Comparison of ENCODE assay signal across 2 cellular contexts in the genomic region with DNA sequence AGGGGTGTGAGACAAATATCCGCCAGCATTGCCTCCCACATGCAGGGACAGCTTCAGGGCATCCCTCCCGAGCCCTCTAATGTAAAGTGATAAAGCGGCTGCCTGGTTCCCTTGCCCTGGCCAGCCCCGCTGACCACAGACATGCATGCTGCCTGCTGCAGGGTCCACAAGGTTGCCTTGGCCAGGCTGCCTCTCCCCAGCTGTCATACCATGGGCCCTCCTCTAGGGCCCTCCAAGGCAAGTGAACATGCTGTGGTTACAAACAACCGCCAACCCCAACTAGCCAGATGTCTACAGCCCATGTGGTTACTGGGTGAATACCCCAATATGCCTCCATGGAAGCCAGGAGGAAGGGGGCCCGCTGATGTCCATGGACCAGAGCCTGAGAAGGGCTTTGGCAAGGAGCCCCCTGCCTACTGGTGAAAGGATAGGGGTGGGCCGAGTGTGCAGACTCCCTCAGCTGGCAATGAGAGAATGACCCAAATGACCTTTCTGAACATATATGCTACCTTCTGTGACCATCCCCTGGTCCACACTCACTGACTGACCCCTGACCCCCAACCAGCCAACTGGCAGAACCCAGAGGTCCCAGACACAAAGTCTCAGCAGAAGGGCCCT.
TF ChIP-seq lines count a peak whose summit lies in the region.

No MANE protein-coding gene starts in this region.

TF ChIP-seq in SK-N-SH, 30 proteins besides CTCF, POLR2A, EP300 and RAD21 (continued from another document):
- TF ChIP-seq, protein P1, sequence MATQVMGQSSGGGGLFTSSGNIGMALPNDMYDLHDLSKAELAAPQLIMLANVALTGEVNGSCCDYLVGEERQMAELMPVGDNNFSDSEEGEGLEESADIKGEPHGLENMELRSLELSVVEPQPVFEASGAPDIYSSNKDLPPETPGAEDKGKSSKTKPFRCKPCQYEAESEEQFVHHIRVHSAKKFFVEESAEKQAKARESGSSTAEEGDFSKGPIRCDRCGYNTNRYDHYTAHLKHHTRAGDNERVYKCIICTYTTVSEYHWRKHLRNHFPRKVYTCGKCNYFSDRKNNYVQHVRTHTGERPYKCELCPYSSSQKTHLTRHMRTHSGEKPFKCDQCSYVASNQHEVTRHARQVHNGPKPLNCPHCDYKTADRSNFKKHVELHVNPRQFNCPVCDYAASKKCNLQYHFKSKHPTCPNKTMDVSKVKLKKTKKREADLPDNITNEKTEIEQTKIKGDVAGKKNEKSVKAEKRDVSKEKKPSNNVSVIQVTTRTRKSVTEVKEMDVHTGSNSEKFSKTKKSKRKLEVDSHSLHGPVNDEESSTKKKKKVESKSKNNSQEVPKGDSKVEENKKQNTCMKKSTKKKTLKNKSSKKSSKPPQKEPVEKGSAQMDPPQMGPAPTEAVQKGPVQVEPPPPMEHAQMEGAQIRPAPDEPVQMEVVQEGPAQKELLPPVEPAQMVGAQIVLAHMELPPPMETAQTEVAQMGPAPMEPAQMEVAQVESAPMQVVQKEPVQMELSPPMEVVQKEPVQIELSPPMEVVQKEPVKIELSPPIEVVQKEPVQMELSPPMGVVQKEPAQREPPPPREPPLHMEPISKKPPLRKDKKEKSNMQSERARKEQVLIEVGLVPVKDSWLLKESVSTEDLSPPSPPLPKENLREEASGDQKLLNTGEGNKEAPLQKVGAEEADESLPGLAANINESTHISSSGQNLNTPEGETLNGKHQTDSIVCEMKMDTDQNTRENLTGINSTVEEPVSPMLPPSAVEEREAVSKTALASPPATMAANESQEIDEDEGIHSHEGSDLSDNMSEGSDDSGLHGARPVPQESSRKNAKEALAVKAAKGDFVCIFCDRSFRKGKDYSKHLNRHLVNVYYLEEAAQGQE (IDR thresholded peaks at IDR 0.05; ENCODE audit: low read depth, low read length), result no peak
- TF ChIP-seq RCOR1 (IDR thresholded peaks at IDR 0.05; ENCODE audit: low read length) (no peak), MXI1 (IDR thresholded peaks at IDR 0.05; ENCODE audit: low read depth, low read length) (no peak), GATA2 (CRISPR knock-in tag; IDR thresholded peaks at IDR 0.05) (no peak)
- TF ChIP-seq, protein P2, sequence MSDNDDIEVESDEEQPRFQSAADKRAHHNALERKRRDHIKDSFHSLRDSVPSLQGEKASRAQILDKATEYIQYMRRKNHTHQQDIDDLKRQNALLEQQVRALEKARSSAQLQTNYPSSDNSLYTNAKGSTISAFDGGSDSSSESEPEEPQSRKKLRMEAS (IDR thresholded peaks at IDR 0.05; ENCODE audit: low read depth), result no peak

TF ChIP-seq in HepG2, 621 proteins besides CTCF, POLR2A, EP300 and RAD21 (continued from another document):
- TF ChIP-seq, protein P3, sequence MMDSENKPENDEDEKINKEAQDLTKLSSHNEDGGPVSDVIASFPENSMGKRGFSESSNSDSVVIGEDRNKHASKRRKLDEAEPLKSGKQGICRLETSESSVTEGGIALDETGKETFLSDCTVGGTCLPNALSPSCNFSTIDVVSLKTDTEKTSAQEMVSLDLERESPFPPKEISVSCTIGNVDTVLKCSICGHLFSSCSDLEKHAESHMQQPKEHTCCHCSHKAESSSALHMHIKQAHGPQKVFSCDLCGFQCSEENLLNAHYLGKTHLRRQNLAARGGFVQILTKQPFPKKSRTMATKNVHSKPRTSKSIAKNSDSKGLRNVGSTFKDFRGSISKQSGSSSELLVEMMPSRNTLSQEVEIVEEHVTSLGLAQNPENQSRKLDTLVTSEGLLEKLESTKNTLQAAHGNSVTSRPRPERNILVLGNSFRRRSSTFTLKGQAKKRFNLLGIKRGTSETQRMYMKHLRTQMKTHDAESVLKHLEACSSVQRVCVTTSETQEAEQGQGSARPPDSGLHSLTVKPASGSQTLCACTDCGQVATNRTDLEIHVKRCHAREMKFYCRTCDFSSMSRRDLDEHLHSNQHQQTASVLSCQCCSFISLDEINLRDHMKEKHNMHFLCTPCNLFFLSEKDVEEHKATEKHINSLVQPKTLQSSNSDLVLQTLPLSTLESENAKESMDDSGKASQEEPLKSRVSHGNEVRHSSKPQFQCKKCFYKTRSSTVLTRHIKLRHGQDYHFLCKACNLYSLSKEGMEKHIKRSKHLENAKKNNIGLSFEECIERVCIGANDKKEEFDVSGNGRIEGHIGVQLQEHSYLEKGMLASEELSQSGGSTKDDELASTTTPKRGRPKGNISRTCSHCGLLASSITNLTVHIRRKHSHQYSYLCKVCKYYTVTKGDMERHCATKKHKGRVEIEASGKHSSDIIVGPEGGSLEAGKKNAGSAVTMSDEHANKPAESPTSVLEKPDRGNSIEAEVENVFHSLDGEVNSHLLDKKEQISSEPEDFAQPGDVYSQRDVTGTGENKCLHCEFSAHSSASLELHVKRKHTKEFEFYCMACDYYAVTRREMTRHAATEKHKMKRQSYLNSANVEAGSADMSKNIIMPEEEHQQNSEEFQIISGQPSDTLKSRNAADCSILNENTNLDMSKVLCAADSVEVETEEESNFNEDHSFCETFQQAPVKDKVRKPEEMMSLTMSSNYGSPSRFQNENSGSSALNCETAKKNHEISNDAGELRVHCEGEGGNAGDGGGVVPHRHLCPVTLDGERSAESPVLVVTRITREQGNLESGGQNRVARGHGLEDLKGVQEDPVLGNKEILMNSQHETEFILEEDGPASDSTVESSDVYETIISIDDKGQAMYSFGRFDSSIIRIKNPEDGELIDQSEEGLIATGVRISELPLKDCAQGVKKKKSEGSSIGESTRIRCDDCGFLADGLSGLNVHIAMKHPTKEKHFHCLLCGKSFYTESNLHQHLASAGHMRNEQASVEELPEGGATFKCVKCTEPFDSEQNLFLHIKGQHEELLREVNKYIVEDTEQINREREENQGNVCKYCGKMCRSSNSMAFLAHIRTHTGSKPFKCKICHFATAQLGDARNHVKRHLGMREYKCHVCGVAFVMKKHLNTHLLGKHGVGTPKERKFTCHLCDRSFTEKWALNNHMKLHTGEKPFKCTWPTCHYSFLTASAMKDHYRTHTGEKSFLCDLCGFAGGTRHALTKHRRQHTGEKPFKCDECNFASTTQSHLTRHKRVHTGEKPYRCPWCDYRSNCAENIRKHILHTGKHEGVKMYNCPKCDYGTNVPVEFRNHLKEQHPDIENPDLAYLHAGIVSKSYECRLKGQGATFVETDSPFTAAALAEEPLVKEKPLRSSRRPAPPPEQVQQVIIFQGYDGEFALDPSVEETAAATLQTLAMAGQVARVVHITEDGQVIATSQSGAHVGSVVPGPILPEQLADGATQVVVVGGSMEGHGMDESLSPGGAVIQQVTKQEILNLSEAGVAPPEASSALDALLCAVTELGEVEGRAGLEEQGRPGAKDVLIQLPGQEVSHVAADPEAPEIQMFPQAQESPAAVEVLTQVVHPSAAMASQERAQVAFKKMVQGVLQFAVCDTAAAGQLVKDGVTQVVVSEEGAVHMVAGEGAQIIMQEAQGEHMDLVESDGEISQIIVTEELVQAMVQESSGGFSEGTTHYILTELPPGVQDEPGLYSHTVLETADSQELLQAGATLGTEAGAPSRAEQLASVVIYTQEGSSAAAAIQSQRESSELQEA (CRISPR knock-in tag; IDR thresholded peaks at IDR 0.05; ENCODE audit: not compliant biosample characterization), result no peak
